8 cellular contexts compared by ENCODE assay signal in the genomic region with DNA sequence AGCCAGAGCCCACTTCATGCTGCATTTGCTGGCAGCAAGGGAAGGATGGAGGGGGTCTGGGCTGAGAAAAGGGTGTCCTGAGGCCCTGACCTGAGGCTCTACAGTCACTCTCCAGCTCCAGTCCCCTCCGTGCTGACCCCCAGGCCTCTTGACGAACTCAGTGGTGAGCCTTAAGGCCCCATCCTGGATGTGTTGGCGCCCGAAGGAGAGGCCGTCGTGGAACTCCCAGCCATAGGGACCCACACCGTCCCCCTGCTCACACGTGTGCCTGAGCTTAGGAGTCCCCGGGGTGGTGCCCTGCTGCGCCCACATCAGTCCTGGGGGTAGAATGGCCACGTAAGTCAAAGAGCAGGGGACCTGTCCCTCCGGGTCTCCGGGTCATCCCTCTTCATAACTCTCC. TPM values are rescaled to one million over a fixed set of nuclear protein-coding genes. Genes with fewer than 3 reads are reported as not detected.
DNase-seq lines count a peak whose midpoint lies in the region; ATAC-seq and TF ChIP-seq lines count a peak whose summit lies in the region.

No MANE protein-coding gene starts in this region.

- H3K36me3 Mint-ChIP-seq in MCF 10A (ENCODE audit: insufficient read depth, unreplicated experiment), result peaks cover 35% of the 10 kb centered on the region

- peaks cover 14% of the 10 kb centered on the region for H3K4me1 Mint-ChIP-seq in MCF 10A (ENCODE audit: insufficient read depth, unreplicated experiment)

- H3K27me3 Mint-ChIP-seq in MCF 10A (ENCODE audit: insufficient read depth, unreplicated experiment), result no peaks in the 10 kb centered on the region

- ATAC-seq in HG02943 (IDR thresholded peaks at IDR 0.05; ENCODE audit: low read depth, unreplicated experiment) (peak; percentile 5), GM19351 (IDR thresholded peaks at IDR 0.05; ENCODE audit: unreplicated experiment) (no peak)

- H3K23ac ChIP-seq in mesenchymal stem cell (ENCODE audit: low read length in 2 of 2), result peak overlapping the region; percentile 20 to 93

- H2AFZ ChIP-seq in mesenchymal stem cell (ENCODE audit: low read depth, low read length), result no peak overlapping the region

- H3K27me3 ChIP-seq in AG04450 (ENCODE audit: control insufficient read depth, insufficient read depth, low read length) (no peaks in the 10 kb centered on the region), mesenchymal stem cell (ENCODE audit: control insufficient read depth in 1 of 2, insufficient read depth in 1 of 2, low read length in 2 of 2) (no peaks in the 10 kb centered on the region)

- peak overlapping the region; percentile 95 for H3K4me3 Mint-ChIP-seq in MCF 10A (ENCODE audit: unreplicated experiment)

- H3K27ac ChIP-seq in AG04450 (ENCODE audit: low read depth, low read length), result no peak overlapping the region
- no peak overlapping the region for H3K27ac ChIP-seq in mesenchymal stem cell (ENCODE audit: low read length, poor library complexity, severe bottlenecking)

- no peak overlapping the region for H2BK5ac ChIP-seq in mesenchymal stem cell (ENCODE audit: low read depth, low read length, poor library complexity, severe bottlenecking)

- peak overlapping the region; percentile 46 to 62 for H3K4ac ChIP-seq in mesenchymal stem cell (ENCODE audit: low read depth in 1 of 2, low read length in 2 of 2)

- no peak overlapping the region for H2BK120ac ChIP-seq in mesenchymal stem cell (ENCODE audit: low read depth, low read length)

- peak overlapping the region; percentile 85 for H4K8ac ChIP-seq in mesenchymal stem cell (ENCODE audit: low read length)

- no peaks in the 10 kb centered on the region for H3K9me3 Mint-ChIP-seq in MCF 10A (ENCODE audit: unreplicated experiment)

- H3K18ac ChIP-seq in mesenchymal stem cell (ENCODE audit: low read depth in 1 of 2, low read length in 2 of 2), result peak overlapping the region in 1 of 2 experiments; percentile 40

- no peak overlapping the region for H2BK15ac ChIP-seq in mesenchymal stem cell (ENCODE audit: low read depth, poor library complexity, severe bottlenecking)

- TF ChIP-seq CTCF in AG04450 (IDR thresholded peaks at IDR 0.05; ENCODE audit: low read depth, low read length) (no peak), MCF 10A (IDR thresholded peaks at IDR 0.05; ENCODE audit: unreplicated experiment) (no peak)

- POLR2A ChIA-PET in AG04450 (lab: Yijun Ruan, JAX), result interaction anchor here (1.0 to 1.4 kb wide), 2 partner anchors 10 to 112 kb away, joined by 3 read pairs; a partner anchor contains a TSS
- POLR2A ChIA-PET in MCF 10A (lab: Yijun Ruan, JAX), result interaction anchor here (0.6 to 2.8 kb wide), 10 partner anchors 8 to 121 kb away, joined by 3 to 20 read pairs (median 4); a partner anchor contains a TSS

- CTCF ChIA-PET in AG04450 (lab: Charles Lee) (interaction anchor here (0.7 to 1.1 kb wide), 3 partner anchors 14 to 55 kb away, joined by 3 to 4 read pairs (median 3); no protein-coding TSS in a partner anchor), MCF 10A (lab: Yijun Ruan, JAX) (interaction anchor here (0.6 to 1.6 kb wide), 7 partner anchors 10 to 227 kb away, joined by 3 to 5 read pairs (median 3); a partner anchor contains a TSS)

- H3K4me1 ChIP-seq in mesenchymal stem cell (ENCODE audit: control insufficient read depth, insufficient read depth, low read depth, low read length), result peaks cover 7% of the 10 kb centered on the region

- H3K14ac ChIP-seq in mesenchymal stem cell (ENCODE audit: low read length in 2 of 2), result no peak overlapping the region

- H3K27ac Mint-ChIP-seq in MCF 10A (ENCODE audit: low read depth, unreplicated experiment), result peak overlapping the region; percentile 97

- peak overlapping the region; percentile 16 for H2AK5ac ChIP-seq in mesenchymal stem cell (ENCODE audit: low read length, severe bottlenecking)

- peak overlapping the region; percentile 94 for H3K9ac ChIP-seq in mesenchymal stem cell (ENCODE audit: low read length)

- H3K9me3 ChIP-seq in AG04450 (ENCODE audit: control insufficient read depth, insufficient read depth, low read length) (no peaks in the 10 kb centered on the region; the same call in 1 of the 2 replicates), mesenchymal stem cell (ENCODE audit: control insufficient read depth, low read length) (no peaks in the 10 kb centered on the region)

- BruUV-seq in MCF 10A (replicated peaks; lab: Mats Ljungman, UMichigan), result no TSS peak

- peak overlapping the region; percentile 22 for H4K91ac ChIP-seq in mesenchymal stem cell (ENCODE audit: low read length)

- no peak overlapping the region for H2BK12ac ChIP-seq in mesenchymal stem cell (ENCODE audit: low read length in 2 of 2)

- H3K4me3 ChIP-seq in AG04450 (ENCODE audit: low read depth, low read length) (peak overlapping the region; percentile 82), mesenchymal stem cell (ENCODE audit: insufficient read depth in 1 of 2, low read depth in 1 of 2, low read length in 2 of 2) (peak overlapping the region; percentile 90 to 96)

- H3K79me1 ChIP-seq in mesenchymal stem cell (replicated peaks; ENCODE audit: low read length, poor library complexity, severe bottlenecking), result peaks cover 30% of the 10 kb centered on the region

- DNase-seq in AG04450 (ENCODE audit: low read depth, low spot score) (no peak), MCF 10A (ENCODE audit: unreplicated experiment) (no peak), mesenchymal stem cell (no peak), OCI-M1 (lab: John Stamatoyannopoulos, UW) (no peak), NCI-H128 (lab: John Stamatoyannopoulos, UW; ENCODE audit: unreplicated experiment) (no peak), germinal center (ENCODE audit: low spot score) (no peak)

- intact Hi-C loops in MCF 10A (cut with micrococcal nuclease), result no loop called here

- H3K36me3 ChIP-seq in mesenchymal stem cell (ENCODE audit: control insufficient read depth in 1 of 2, insufficient read depth in 2 of 2, low read depth in 1 of 2, low read length in 2 of 2), result peaks cover 27 to 28% of the 10 kb centered on the region in 2 experiments

- 4% methylated on average over 13 of the region's 13 CpGs for WGBS in mesenchymal stem cell

- peak overlapping the region; percentile 75 for H3K4me2 ChIP-seq in mesenchymal stem cell (ENCODE audit: low read length, poor library complexity, severe bottlenecking)

RNA-seq across cellular contexts. Expression of a gene that starts 0.8 kb away (rescaled TPM):
- polyA plus RNA-seq in AG04450 (2011; rRNA removed), result 32.8 and 38.0 TPM in 2 replicates
- polyA minus RNA-seq in AG04450 (2011; rRNA and poly(A)+ RNA removed), result 41.8 and 50.6 TPM in 2 replicates
- total RNA-seq in MCF 10A (2022), result 60.4 and 67.9 TPM in 2 replicates
- 68.5 TPM for polyA plus RNA-seq in mesenchymal stem cell (2013, experiment 1 of 2)
- 70.5 TPM for polyA plus RNA-seq in mesenchymal stem cell (2013, experiment 2 of 2)

RNA-seq across cellular contexts. Expression of a gene that starts 6.2 kb away (rescaled TPM):
- 56.0 and 68.5 TPM in 2 replicates for polyA plus RNA-seq in AG04450 (2011; rRNA removed)
- polyA minus RNA-seq in AG04450 (2011; rRNA and poly(A)+ RNA removed), result 24.0 and 41.9 TPM in 2 replicates
- total RNA-seq in MCF 10A (2022), result 45.7 and 46.5 TPM in 2 replicates
- 90.3 TPM for polyA plus RNA-seq in mesenchymal stem cell (2013, experiment 1 of 2)
- polyA plus RNA-seq in mesenchymal stem cell (2013, experiment 2 of 2), result 87.0 TPM

RNA-seq across cellular contexts. Expression of a gene that starts 8.1 kb away (rescaled TPM):
- 25.9 and 32.8 TPM in 2 replicates for polyA plus RNA-seq in AG04450 (2011; rRNA removed)
- polyA minus RNA-seq in AG04450 (2011; rRNA and poly(A)+ RNA removed), result 15.9 and 20.3 TPM in 2 replicates
- total RNA-seq in MCF 10A (2022), result 115 and 123 TPM in 2 replicates
- 124 TPM for polyA plus RNA-seq in mesenchymal stem cell (2013, experiment 1 of 2)
- polyA plus RNA-seq in mesenchymal stem cell (2013, experiment 2 of 2), result 133 TPM

RNA-seq across cellular contexts. Expression of a gene that starts 9.5 kb away (rescaled TPM):
- 4.7 and 4.8 TPM in 2 replicates for polyA plus RNA-seq in AG04450 (2011; rRNA removed)
- polyA minus RNA-seq in AG04450 (2011; rRNA and poly(A)+ RNA removed), result 2.6 and 4.5 TPM in 2 replicates
- 34.6 and 36.0 TPM in 2 replicates for total RNA-seq in MCF 10A (2022)
- 18.1 TPM for polyA plus RNA-seq in mesenchymal stem cell (2013, experiment 1 of 2)
- 17.7 TPM for polyA plus RNA-seq in mesenchymal stem cell (2013, experiment 2 of 2)

RNA-seq across cellular contexts. Expression of a gene that starts 18.4 kb away (rescaled TPM):
- 4.5 and 4.6 TPM in 2 replicates for polyA plus RNA-seq in AG04450 (2011; rRNA removed)
- 21.2 and 25.0 TPM in 2 replicates for polyA minus RNA-seq in AG04450 (2011; rRNA and poly(A)+ RNA removed)
- 10.1 and 16.4 TPM in 2 replicates for total RNA-seq in MCF 10A (2022)
- polyA plus RNA-seq in mesenchymal stem cell (2013, experiment 1 of 2), result 5.0 TPM
- polyA plus RNA-seq in mesenchymal stem cell (2013, experiment 2 of 2), result 5.2 TPM
